In genomic region chr4:2832309-2832980, GRCh38 we compare ENCODE assay signal across 8 cellular contexts. TPM values are rescaled to one million over a fixed set of nuclear protein-coding genes. Genes with fewer than 3 reads are reported as not detected.
DNase-seq lines count a peak whose midpoint lies in the region; ATAC-seq and TF ChIP-seq lines count a peak whose summit lies in the region.
"Had no signal": no experiment of that assay in that cellular context is flagged by ENCODE, and none has a peak within 500 bp of the region (broad histone marks: within the 10 kb centered on the region; RNA-seq: fewer than 3 reads in every experiment).

No MANE protein-coding gene starts in this region.

- H3K4ac ChIP-seq in mesenchymal stem cell (ENCODE audit: low read depth in 1 of 2, low read length in 2 of 2) = no peak overlapping the region

- no peak for TF ChIP-seq CTCF in GM20000 (IDR thresholded peaks at IDR 0.05; ENCODE audit: extremely low read depth, missing control alignments)

- no peak overlapping the region for H3K14ac ChIP-seq in mesenchymal stem cell (ENCODE audit: low read length in 2 of 2)

- WGBS in mesenchymal stem cell = 97% methylated on average over 20 of the region's 20 CpGs

- H2BK15ac ChIP-seq in mesenchymal stem cell (ENCODE audit: low read depth, poor library complexity, severe bottlenecking) = no peak overlapping the region

- peak overlapping the region; percentile 52 for H2AK5ac ChIP-seq in mesenchymal stem cell (ENCODE audit: low read length, severe bottlenecking)

- H4K91ac ChIP-seq in mesenchymal stem cell (ENCODE audit: low read length) = no peak overlapping the region

- no peak overlapping the region for H2BK120ac ChIP-seq in mesenchymal stem cell (ENCODE audit: low read depth, low read length)

- H2BK5ac ChIP-seq in mesenchymal stem cell (ENCODE audit: low read depth, low read length, poor library complexity, severe bottlenecking) = no peak overlapping the region

- H2AFZ ChIP-seq in mesenchymal stem cell (ENCODE audit: low read depth, low read length) = no peak overlapping the region

- H3K4me1 ChIP-seq in mesenchymal stem cell (ENCODE audit: control insufficient read depth, insufficient read depth, low read depth, low read length) = peaks cover 90% of the 10 kb centered on the region

- H3K9ac ChIP-seq in mesenchymal stem cell (ENCODE audit: low read length) = no peak overlapping the region

- DNase-seq in GM20000 (ENCODE audit: low spot score) (peak; percentile 87), mesenchymal stem cell (no peak), AML-193 (lab: John Stamatoyannopoulos, UW) (no peak), NCI-H82 (lab: John Stamatoyannopoulos, UW) (no peak)
- DNase-seq in stimulated activated CD4-positive, alpha-beta T cell treated with anti-CD3 and anti-CD28 coated beads, Interleukin-2, amount 100 ng/mL, for 48 hours = no peak
- DNase-seq: SW 1271 had no signal

- peak overlapping the region; percentile 35 for H3K27ac ChIP-seq in mesenchymal stem cell (ENCODE audit: low read length, poor library complexity, severe bottlenecking)

- H3K23ac ChIP-seq in mesenchymal stem cell (ENCODE audit: low read length in 2 of 2) = no peak overlapping the region

- no peaks in the 10 kb centered on the region for H3K27me3 ChIP-seq in mesenchymal stem cell (ENCODE audit: control insufficient read depth in 1 of 2, insufficient read depth in 1 of 2, low read length in 2 of 2)

- no peak overlapping the region for H3K18ac ChIP-seq in mesenchymal stem cell (ENCODE audit: low read depth in 1 of 2, low read length in 2 of 2)

- no peak overlapping the region for H4K8ac ChIP-seq in mesenchymal stem cell (ENCODE audit: low read length)

- H3K4me3 ChIP-seq in mesenchymal stem cell (ENCODE audit: insufficient read depth in 1 of 2, low read depth in 1 of 2, low read length in 2 of 2) = no peak overlapping the region

- no peak overlapping the region for H2BK12ac ChIP-seq in mesenchymal stem cell (ENCODE audit: low read length in 2 of 2)

- no peak overlapping the region for H3K4me2 ChIP-seq in mesenchymal stem cell (ENCODE audit: low read length, poor library complexity, severe bottlenecking)

- H3K79me1 ChIP-seq in mesenchymal stem cell (replicated peaks; ENCODE audit: low read length, poor library complexity, severe bottlenecking) = peaks cover 18% of the 10 kb centered on the region

- H3K9me3 ChIP-seq in mesenchymal stem cell (ENCODE audit: control insufficient read depth, low read length) = no peaks in the 10 kb centered on the region

- ATAC-seq in GM18511 (IDR thresholded peaks at IDR 0.05; ENCODE audit: unreplicated experiment) = peak; percentile 89
- ATAC-seq in HG03354 (IDR thresholded peaks at IDR 0.05; ENCODE audit: poor library complexity, severe bottlenecking, unreplicated experiment) = peak; percentile 75

- peaks cover 76 to 95% of the 10 kb centered on the region in 2 experiments for H3K36me3 ChIP-seq in mesenchymal stem cell (ENCODE audit: control insufficient read depth in 1 of 2, insufficient read depth in 2 of 2, low read depth in 1 of 2, low read length in 2 of 2)

RNA-seq across cellular contexts. Expression of gene ADD1, which starts 11.2 kb away (rescaled TPM):
- polyA plus RNA-seq in mesenchymal stem cell (2013, experiment 1 of 2) = 336 TPM
- polyA plus RNA-seq in mesenchymal stem cell (2013, experiment 2 of 2) = 331 TPM

RNA-seq across cellular contexts. Expression of gene SH3BP2, which starts 39.6 kb away (rescaled TPM):
- 25.7 TPM for polyA plus RNA-seq in mesenchymal stem cell (2013, experiment 1 of 2)
- polyA plus RNA-seq in mesenchymal stem cell (2013, experiment 2 of 2) = 26.3 TPM
